15 cellular contexts compared by ENCODE assay signal in the genomic region with DNA sequence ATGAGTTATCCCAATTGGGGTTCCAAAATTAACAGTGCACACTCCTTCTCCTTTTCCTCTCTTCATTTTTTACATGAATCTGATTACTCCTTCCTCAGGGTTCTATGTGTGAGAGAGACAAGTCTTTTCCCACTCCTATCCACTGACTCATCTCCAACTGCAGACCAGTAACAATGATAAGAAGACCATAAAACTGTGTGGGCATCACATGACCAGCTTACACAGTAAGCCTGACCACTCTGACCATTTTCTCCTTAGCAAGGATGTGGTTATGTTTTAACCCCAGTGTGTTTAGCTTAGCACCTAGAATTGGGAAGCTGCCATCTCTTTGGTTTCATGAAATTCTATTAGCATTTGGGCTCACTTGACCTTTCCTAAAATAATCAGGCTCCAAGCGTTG.
DNase-seq lines count a peak whose midpoint lies in the region; ATAC-seq, FAIRE-seq and TF ChIP-seq lines count a peak whose summit lies in the region.
"Had no signal": no experiment of that assay in that cellular context is flagged by ENCODE, and none has a peak within 500 bp of the region (broad histone marks: within the 10 kb centered on the region; RNA-seq: fewer than 3 reads in every experiment).

No MANE protein-coding gene starts in this region.

- intact Hi-C loops in CD4-positive, alpha-beta memory T cell (cut with micrococcal nuclease): loop anchor here (5.0 kb wide), 1 partner anchor 368 kb away; no protein-coding TSS in a partner anchor
- intact Hi-C loops in tibial artery (cut with DNase I; ENCODE audit: low total_unique reads): no loop called here

- POLR2A ChIA-PET in CD4-positive, alpha-beta memory T cell (lab: Charles Lee; ENCODE audit: partially characterized antibody): no interaction called here

- no peaks in the 10 kb centered on the region for H3K79me2 ChIP-seq in keratinocyte (ENCODE audit: control insufficient read depth, insufficient read depth, low read length)

- peaks cover 0 to 2% of the 10 kb centered on the region in 2 donors for H3K27me3 Mint-ChIP-seq in CD4-positive, alpha-beta memory T cell

- H3K36me3 ChIP-seq in keratinocyte (ENCODE audit: control insufficient read depth in 2 of 2, extremely low read depth in 1 of 2, insufficient read depth in 2 of 2, low read length in 2 of 2) (no peaks in the 10 kb centered on the region), tibial artery (no peaks in the 10 kb centered on the region)
- H3K36me3 ChIP-seq in CD4-positive, alpha-beta memory T cell (ENCODE audit: insufficient read depth, low read length): no peaks in the 10 kb centered on the region
- H3K36me3 ChIP-seq: cardiac muscle cell, SJSA1, uterus had no signal

- FAIRE-seq in keratinocyte (lab: Jason Lieb, UNC): peak; percentile 64

- H3K27ac ChIP-seq in keratinocyte (ENCODE audit: control insufficient read depth, insufficient read depth, low read length): no peak overlapping the region
- no peak overlapping the region for H3K27ac ChIP-seq in CD4-positive, alpha-beta memory T cell (ENCODE audit: low read depth, low read length)
- no peak overlapping the region for H3K27ac ChIP-seq in tibial artery
- H3K27ac ChIP-seq: cardiac muscle cell, SJSA1, uterus had no signal

- H3K4me1 ChIP-seq in keratinocyte (ENCODE audit: control insufficient read depth, extremely low read depth, insufficient read depth, low read length) (peaks cover 11% of the 10 kb centered on the region), tibial artery (no peaks in the 10 kb centered on the region)
- no peaks in the 10 kb centered on the region for H3K4me1 ChIP-seq in CD4-positive, alpha-beta memory T cell (ENCODE audit: insufficient read depth, low read length)
- H3K4me1 ChIP-seq: SJSA1, uterus had no signal

- H2AFZ ChIP-seq in keratinocyte (ENCODE audit: control insufficient read depth, low read length): no peak overlapping the region

- H3K4me3 ChIP-seq in astrocyte of the spinal cord (ENCODE audit: low read depth, low read length) (no peak overlapping the region), keratinocyte (ENCODE audit: control insufficient read depth in 2 of 3, extremely low read depth in 1 of 3, insufficient read depth in 2 of 3, low read depth in 1 of 3, low read length in 3 of 3) (no peak overlapping the region), tibial artery (no peak overlapping the region)
- H3K4me3 ChIP-seq in CD4-positive, alpha-beta memory T cell (ENCODE audit: low read length in 2 of 2): no peak overlapping the region
- H3K4me3 ChIP-seq: cardiac muscle cell, SJSA1, uterus had no signal

- ATAC-seq in GM21619 (IDR thresholded peaks at IDR 0.05; ENCODE audit: unreplicated experiment): no peak

- H3K27me3 ChIP-seq in keratinocyte (ENCODE audit: control insufficient read depth, extremely low read depth, insufficient read depth, low read length) (peaks cover 2% of the 10 kb centered on the region), tibial artery (no peaks in the 10 kb centered on the region)
- no peaks in the 10 kb centered on the region for H3K27me3 ChIP-seq in CD4-positive, alpha-beta memory T cell (ENCODE audit: insufficient read depth, low read length)
- H3K27me3 ChIP-seq: cardiac muscle cell, uterus had no signal

- CTCF ChIA-PET in CD4-positive, alpha-beta memory T cell (lab: Charles Lee; ENCODE audit: partially characterized antibody): no interaction called here

- H3K27ac Mint-ChIP-seq in CD4-positive, alpha-beta memory T cell: no peak overlapping the region
- H3K27ac Mint-ChIP-seq: H9, progenitor cell of endocrine pancreas had no signal

- dilution Hi-C loops in keratinocyte (cut with MboI; ENCODE audit: extremely low pct_ligation_motif_present, low sequenced_read_pairs): no loop called here

- H3K9me3 ChIP-seq in keratinocyte (ENCODE audit: control insufficient read depth, low read depth, low read length) (no peaks in the 10 kb centered on the region), tibial artery (no peaks in the 10 kb centered on the region)
- no peaks in the 10 kb centered on the region for H3K9me3 ChIP-seq in CD4-positive, alpha-beta memory T cell (ENCODE audit: control insufficient read depth in 1 of 2, low read length in 2 of 2)
- H3K9me3 ChIP-seq: SJSA1, uterus had no signal

- H3K9me3 Mint-ChIP-seq in CD4-positive, alpha-beta memory T cell: no peaks in the 10 kb centered on the region
- H3K9me3 Mint-ChIP-seq: H9 had no signal

- in situ Hi-C loops in astrocyte of the spinal cord (cut with HindIII; ENCODE audit: low sequenced_read_pairs): no loop called here

- TF ChIP-seq CTCF in astrocyte of the spinal cord (IDR thresholded peaks at IDR 0.05; ENCODE audit: low read depth, low read length) (no peak), keratinocyte (optimal IDR thresholded peaks at IDR 0.05 in 1 of 3, IDR thresholded peaks at IDR 0.05 in 1 of 3, conservative IDR thresholded peaks at IDR 0.05 in 1 of 3; ENCODE audit: extremely low read depth in 1 of 3, insufficient read depth in 2 of 3, low read length in 3 of 3) (no peak), tibial artery (IDR thresholded peaks at IDR 0.05) (no peak)

- H3K9ac ChIP-seq in keratinocyte (ENCODE audit: control insufficient read depth, extremely low read depth, insufficient read depth, low read length): no peak overlapping the region

- H4K20me1 ChIP-seq in keratinocyte (ENCODE audit: control insufficient read depth, extremely low read depth, insufficient read depth, low read length): no peaks in the 10 kb centered on the region

- no peaks in the 10 kb centered on the region for H3K4me1 Mint-ChIP-seq in CD4-positive, alpha-beta memory T cell

- H3K4me2 ChIP-seq in keratinocyte (ENCODE audit: control insufficient read depth, extremely low read depth, insufficient read depth, low read depth, low read length): no peak overlapping the region

- H3K4me3 Mint-ChIP-seq in CD4-positive, alpha-beta memory T cell: no peak overlapping the region
- H3K4me3 Mint-ChIP-seq: H9 had no signal

- DNase-seq in AG20443 (ENCODE audit: low spot score) (peak; percentile 14), HuH-7 (ENCODE audit: low spot score) (peak; percentile 15), astrocyte of the spinal cord (ENCODE audit: low read depth, low spot score) (peak; percentile 91), keratinocyte (ENCODE audit: low read depth, low spot score) (no peak), DMS114 treated with DMSO at 0.1 percent for 48 hours (lab: John Stamatoyannopoulos, UW; ENCODE audit: unreplicated experiment) (no peak), tibial artery (no peak)
- DNase-seq in CD4-positive, alpha-beta memory T cell: no peak
- DNase-seq: H9, NCI-H1436 treated with DMSO at 0.1 percent for 48 hours, NCI-H82, uterus had no signal

- H3K36me3 Mint-ChIP-seq in CD4-positive, alpha-beta memory T cell: no peaks in the 10 kb centered on the region

- no peaks in the 10 kb centered on the region for H3K9me1 ChIP-seq in keratinocyte (ENCODE audit: control insufficient read depth, extremely low read depth, insufficient read depth, low read length)

Comparison
In these comparisons a context has a peak if more than half of its experiments do, and no peak if none do; other contexts are left out.
1. DNase-seq: peak in AG20443 (single experiment), HuH-7 (single experiment) and astrocyte of the spinal cord (single experiment); none in keratinocyte (single experiment), CD4-positive, alpha-beta memory T cell (0 of 5), DMS114 treated with DMSO at 0.1 percent for 48 hours (single experiment) and tibial artery (0 of 2).